ENCODE assay signal across 8 cellular contexts in the genomic region with DNA sequence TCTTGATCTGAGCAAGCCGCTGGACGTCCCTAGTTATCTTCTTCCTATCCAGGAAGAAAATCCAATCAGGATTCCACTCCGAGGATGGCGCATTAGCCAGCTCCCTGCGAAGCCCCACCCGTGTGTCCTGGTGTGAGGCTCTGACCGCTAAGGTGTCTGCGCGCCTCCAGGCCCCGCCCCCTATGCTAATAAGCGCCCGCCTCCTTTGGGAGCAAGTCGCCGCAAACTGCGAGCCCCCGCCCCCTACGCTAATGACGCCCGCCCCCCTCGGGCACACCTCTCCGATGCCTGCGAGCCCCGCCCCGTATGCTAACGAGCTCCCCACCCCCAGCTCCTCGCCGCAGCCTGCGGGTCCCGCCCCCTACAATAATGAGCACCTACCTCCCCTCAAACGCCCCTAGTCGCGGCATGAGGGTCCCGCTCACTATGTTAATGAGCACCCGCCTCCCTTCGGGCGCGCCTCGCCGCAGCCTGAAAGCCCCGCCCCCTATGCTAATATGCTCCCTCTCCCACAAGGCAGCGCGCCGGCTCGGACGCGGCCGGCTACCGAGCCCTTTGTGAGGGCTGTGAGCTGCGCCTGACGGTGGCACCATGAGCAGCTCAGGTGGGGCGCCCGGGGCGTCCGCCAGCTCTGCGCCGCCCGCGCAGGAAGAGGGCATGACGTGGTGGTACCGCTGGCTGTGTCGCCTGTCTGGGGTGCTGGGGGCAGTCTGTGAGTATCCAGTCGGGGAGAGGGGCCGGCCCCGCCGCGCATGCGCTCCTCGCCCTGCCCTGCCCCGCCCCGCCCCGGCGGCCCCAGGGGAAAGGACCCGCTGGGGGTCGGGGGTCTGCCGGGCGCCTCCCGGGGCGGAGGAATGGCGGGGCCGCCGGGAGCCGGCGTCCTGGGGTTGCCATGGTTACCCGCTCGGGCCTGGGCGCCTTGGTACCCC. TPM values are rescaled to one million over a fixed set of nuclear protein-coding genes. Genes with fewer than 3 reads are reported as not detected.
DNase-seq lines count a peak whose midpoint lies in the region; TF ChIP-seq lines count a peak whose summit lies in the region.

A gene (plus strand): TSS at position 503 of the 929 bp plus-strand sequence. CDS start 89 bp downstream, at position 592.

- H3K27ac ChIP-seq in SK-N-MC (peak within 1 kb of the TSS; percentile 78), suprapubic skin (peak within 1 kb of the TSS; percentile 88)

- H3K4me1 Mint-ChIP-seq in activated naive CD4-positive, alpha-beta T cell treated with anti-CD3 and anti-CD28 coated beads, Interleukin-2, amount 50 U/mL, for 24 hours: no peaks in the 10 kb centered on the region

- peak within 1 kb of the TSS; percentile 72 for H3K27ac Mint-ChIP-seq in activated naive CD4-positive, alpha-beta T cell treated with anti-CD3 and anti-CD28 coated beads, Interleukin-2, amount 50 U/mL, for 24 hours

- 2% methylated on average over 6 of the region's 86 CpGs for WGBS in suprapubic skin

- H3K27me3 ChIP-seq in suprapubic skin: no peaks in the 10 kb centered on the region

- DNase-seq in GM03348 (ENCODE audit: low spot score) (peak; percentile 98), HFF-Myc (ENCODE audit: extremely low read depth, low read depth) (peak; percentile 61), NB4 (ENCODE audit: low read depth) (peak; percentile 93), SK-N-MC (ENCODE audit: low read depth, low spot score) (peak; percentile 47), glomerular endothelial cell (ENCODE audit: extremely low read depth, low read depth, low spot score) (no peak), occipital lobe (lab: John Stamatoyannopoulos, UW) (peak; percentile 96), suprapubic skin (ENCODE audit: low spot score in 2 of 2) (peak; percentile 97 to 98)

- no peaks in the 10 kb centered on the region for H3K9me3 ChIP-seq in SK-N-MC (ENCODE audit: low read depth, low read length)
- H3K9me3 ChIP-seq in suprapubic skin: no peaks in the 10 kb centered on the region

- H3K9ac ChIP-seq in SK-N-MC (ENCODE audit: insufficient read length): peak within 1 kb of the TSS; percentile 82

- peaks cover 12% of the 10 kb centered on the region for H3K4me1 ChIP-seq in suprapubic skin

- H3K4me3 Mint-ChIP-seq in activated naive CD4-positive, alpha-beta T cell treated with anti-CD3 and anti-CD28 coated beads, Interleukin-2, amount 50 U/mL, for 24 hours: peak within 1 kb of the TSS; percentile 88

- no peaks in the 10 kb centered on the region for H3K36me3 ChIP-seq in SK-N-MC (ENCODE audit: insufficient read depth, low read length)
- H3K36me3 ChIP-seq in suprapubic skin: peaks cover 4% of the 10 kb centered on the region

- TF ChIP-seq CTCF in HFF-Myc (IDR thresholded peaks at IDR 0.05; ENCODE audit: low read depth, low read length, missing control alignments) (no peak), NB4 (IDR thresholded peaks at IDR 0.05; ENCODE audit: low read depth, low read length) (no peak), suprapubic skin (IDR thresholded peaks at IDR 0.05) (no peak)

- H3K9me3 Mint-ChIP-seq in activated naive CD4-positive, alpha-beta T cell treated with anti-CD3 and anti-CD28 coated beads, Interleukin-2, amount 50 U/mL, for 24 hours: no peaks in the 10 kb centered on the region

- no peaks in the 10 kb centered on the region for H3K36me3 Mint-ChIP-seq in activated naive CD4-positive, alpha-beta T cell treated with anti-CD3 and anti-CD28 coated beads, Interleukin-2, amount 50 U/mL, for 24 hours

- TF ChIP-seq POLR2A in NB4 (IDR thresholded peaks at IDR 0.05; ENCODE audit: extremely low read depth, insufficient read length): peak; percentile 38
- TF ChIP-seq POLR2A in suprapubic skin (IDR thresholded peaks at IDR 0.05): peak in 1 of 2 donors; percentile 27

- H3K27me3 Mint-ChIP-seq in activated naive CD4-positive, alpha-beta T cell treated with anti-CD3 and anti-CD28 coated beads, Interleukin-2, amount 50 U/mL, for 24 hours: no peaks in the 10 kb centered on the region

- peak within 1 kb of the TSS; percentile 56 for H3K4me3 ChIP-seq in HFF-Myc (replicated peaks; ENCODE audit: low read depth, low read length)
- peak within 1 kb of the TSS; percentile 47 for H3K4me3 ChIP-seq in NB4 (ENCODE audit: low read depth, low read length)
- H3K4me3 ChIP-seq in SK-N-MC: peak within 1 kb of the TSS; percentile 96
- peak within 1 kb of the TSS; percentile 85 for H3K4me3 ChIP-seq in suprapubic skin

- no peak for TF ChIP-seq EP300 in suprapubic skin (IDR thresholded peaks at IDR 0.05)

RNA-seq across cellular contexts. Expression of the gene that starts here (rescaled TPM):
- total RNA-seq in glomerular endothelial cell: 8.3 and 12.3 TPM in 2 replicates
- 19.0 TPM for total RNA-seq in occipital lobe
- total RNA-seq in suprapubic skin: 10 to 100 TPM in 2 of 4 donors, 1 to 10 TPM in 2; 6.8 to 11.6 (median 9.4) TPM
